10 cellular contexts compared by ENCODE assay signal in genomic region chr2:226427538-226428307, GRCh38.
A peak's percentile ranks its signal among the peaks of the same experiment; 100 is the strongest.
DNase-seq lines count a peak whose midpoint lies in the region; TF ChIP-seq lines count a peak whose summit lies in the region.
"Had no signal": no experiment of that assay in that cellular context is flagged by ENCODE, and none has a peak within 500 bp of the region (broad histone marks: within the 10 kb centered on the region; RNA-seq: fewer than 3 reads in every experiment).

No MANE protein-coding gene starts in this region.

- TF ChIP-seq CTCF in HFF-Myc (IDR thresholded peaks at IDR 0.05; ENCODE audit: low read depth, low read length, missing control alignments) (no peak), fibroblast of villous mesenchyme (IDR thresholded peaks at IDR 0.05; ENCODE audit: insufficient read depth, low read depth, low read length) (no peak)

- peak; percentile 85 for DNase-seq in HFF-Myc (ENCODE audit: extremely low read depth, low read depth)
- peak; percentile 36 for DNase-seq in SK-MEL-5 (ENCODE audit: low read depth, low spot score)
- peak; percentile 73 for DNase-seq in fibroblast of villous mesenchyme (ENCODE audit: low read depth)
- DNase-seq in smooth muscle cell of the brain vasculature (ENCODE audit: low read depth, low spot score) = peak; percentile 61
- no peak for DNase-seq in NCI-H446 (lab: John Stamatoyannopoulos, UW)
- DNase-seq in COLO829 (ENCODE audit: low spot score) = no peak
- no peak for DNase-seq in NCI-H774 (lab: John Stamatoyannopoulos, UW)
- DNase-seq in NAMALWA (ENCODE audit: low spot score) = no peak
- DNase-seq: NCI-H1092 had no signal

- H3K4me3 ChIP-seq in HFF-Myc (replicated peaks; ENCODE audit: low read depth, low read length) (no peak overlapping the region), fibroblast of villous mesenchyme (ENCODE audit: low read depth, low read length) (no peak overlapping the region)
- H3K4me3 ChIP-seq: cardiac muscle cell had no signal

- in situ Hi-C loops in SK-MEL-5 (cut with HindIII; ENCODE audit: low pct_unique_long_range_greater_than_20kb, low sequenced_read_pairs) = no loop called here

Comparison
In these comparisons a context has a peak if more than half of its experiments do, and no peak if none do; other contexts are left out.
1. DNase-seq: peak in HFF-Myc (single experiment), SK-MEL-5 (single experiment), fibroblast of villous mesenchyme (single experiment) and smooth muscle cell of the brain vasculature (single experiment); none in NCI-H446 (0 of 2), COLO829 (single experiment), NCI-H774 (single experiment) and NAMALWA (single experiment).